Comparison of ENCODE assay signal across 8 cellular contexts in genomic region chr17:8382052-8382879, GRCh38. TPM values are rescaled to one million over a fixed set of nuclear protein-coding genes. Genes with fewer than 3 reads are reported as not detected.
DNase-seq lines count a peak whose midpoint lies in the region; ATAC-seq, FAIRE-seq and TF ChIP-seq lines count a peak whose summit lies in the region.

No MANE protein-coding gene starts in this region.

- no peak for FAIRE-seq in bronchial epithelial cell (lab: Jason Lieb, UNC)

- H3K4me3 ChIP-seq in BLaER1 treated with 17β-estradiol and CSF1 and Interleukin-3, amounts not matched to agents 10 nM and 100 nM: peak overlapping the region; percentile 75 to 98 (median 88)
- peak overlapping the region; percentile 55 for H3K4me3 ChIP-seq in bronchial epithelial cell (ENCODE audit: low read depth, low read length)
- H3K4me3 ChIP-seq in mucosa of rectum (ENCODE audit: low read length in 2 of 2): peak overlapping the region; percentile 83 to 96

- no peak for TF ChIP-seq EP300 in Ishikawa (IDR thresholded peaks at IDR 0.05; ENCODE audit: borderline replicate concordance)

- no peaks in the 10 kb centered on the region for H3K9me3 ChIP-seq in BLaER1 treated with 17β-estradiol and CSF1 and Interleukin-3, amounts not matched to agents 10 nM and 100 nM (replicated peaks in 1 of 11)
- no peaks in the 10 kb centered on the region for H3K9me3 ChIP-seq in mucosa of rectum (ENCODE audit: control insufficient read depth in 2 of 2, low read length in 2 of 2)

- TF ChIP-seq CTCF in bronchial epithelial cell (IDR thresholded peaks at IDR 0.05; ENCODE audit: insufficient read depth, low read length, severe bottlenecking): no peak

- peak overlapping the region; percentile 75 to 97 (median 92) for H3K27ac ChIP-seq in BLaER1 treated with 17β-estradiol and CSF1 and Interleukin-3, amounts not matched to agents 10 nM and 100 nM
- peak overlapping the region; percentile 62 to 94 for H3K27ac ChIP-seq in mucosa of rectum (ENCODE audit: low read depth in 2 of 2, low read length in 2 of 2)

- no peak for TF ChIP-seq RAD21 in Ishikawa (IDR thresholded peaks at IDR 0.05; ENCODE audit: low read depth)

- ATAC-seq in HG02938 (IDR thresholded peaks at IDR 0.05; ENCODE audit: unreplicated experiment): no peak
- no peak for ATAC-seq in HG03139 (IDR thresholded peaks at IDR 0.05; ENCODE audit: unreplicated experiment)
- ATAC-seq in GM18868 (IDR thresholded peaks at IDR 0.05; ENCODE audit: unreplicated experiment): no peak

- H3K27me3 ChIP-seq in BLaER1 treated with 17β-estradiol and CSF1 and Interleukin-3, amounts not matched to agents 10 nM and 100 nM: no peaks in the 10 kb centered on the region
- H3K27me3 ChIP-seq in bronchial epithelial cell (ENCODE audit: control insufficient read depth, insufficient read depth, low read length): no peaks in the 10 kb centered on the region
- no peaks in the 10 kb centered on the region for H3K27me3 ChIP-seq in mucosa of rectum (ENCODE audit: control insufficient read depth in 2 of 2, insufficient read depth in 2 of 2, low read length in 2 of 2)

- peak overlapping the region; percentile 80 to 99 (median 94) for H3K4me2 ChIP-seq in BLaER1 treated with 17β-estradiol and CSF1 and Interleukin-3, amounts not matched to agents 10 nM and 100 nM

- DNase-seq in bronchial epithelial cell (ENCODE audit: low read depth): peak; percentile 13
- no peak for DNase-seq in NCI-H2171 treated with DMSO at 0.1 percent for 48 hours (lab: John Stamatoyannopoulos, UW)

- H4K20me1 ChIP-seq in BLaER1 treated with 17β-estradiol and CSF1 and Interleukin-3, amounts not matched to agents 10 nM and 100 nM: peaks cover 45 to 55% (median 49%) of the 10 kb centered on the region in 11 experiments

- peaks cover 48 to 52% (median 50%) of the 10 kb centered on the region in 11 experiments for H3K36me3 ChIP-seq in BLaER1 treated with 17β-estradiol and CSF1 and Interleukin-3, amounts not matched to agents 10 nM and 100 nM
- H3K36me3 ChIP-seq in bronchial epithelial cell (ENCODE audit: control insufficient read depth, insufficient read depth, low read length) (peaks cover 17% of the 10 kb centered on the region), mucosa of rectum (ENCODE audit: control insufficient read depth in 2 of 2, insufficient read depth in 2 of 2, low read length in 2 of 2) (peaks cover 27 to 37% of the 10 kb centered on the region in 2 donors)

- H3K4me1 ChIP-seq in BLaER1 treated with 17β-estradiol and CSF1 and Interleukin-3, amounts not matched to agents 10 nM and 100 nM: peaks cover 57 to 70% (median 65%) of the 10 kb centered on the region in 10 experiments
- H3K4me1 ChIP-seq in mucosa of rectum (ENCODE audit: control insufficient read depth in 2 of 2, insufficient read depth in 2 of 2, low read length in 2 of 2): peaks cover 16 to 21% of the 10 kb centered on the region in 2 donors

- peak overlapping the region; percentile 84 to 98 (median 94) for H3K9ac ChIP-seq in BLaER1 treated with 17β-estradiol and CSF1 and Interleukin-3, amounts not matched to agents 10 nM and 100 nM
- H3K9ac ChIP-seq in mucosa of rectum (ENCODE audit: low read depth in 1 of 2, low read length in 2 of 2): peak overlapping the region; percentile 72 to 93

TF ChIP-seq in Ishikawa, 13 proteins besides CTCF, POLR2A, EP300 and RAD21:
- TF ChIP-seq FOXM1 (IDR thresholded peaks at IDR 0.05; ENCODE audit: borderline replicate concordance, low read depth) (no peak), CEBPB (IDR thresholded peaks at IDR 0.05) (peak; percentile 32; the same call in 1 of the 2 replicates)

RNA-seq across cellular contexts. Expression of gene RPL26, which starts 0.7 kb away (rescaled TPM):
- 6,352 and 10,136 TPM in 2 replicates for total RNA-seq in bronchial epithelial cell

RNA-seq across cellular contexts. Expression of gene RNF222, which starts 15.4 kb away (rescaled TPM):
- total RNA-seq in bronchial epithelial cell: under 0.01 and 0.38 TPM in 2 replicates

RNA-seq across cellular contexts. Expression of gene ODF4, which starts 42.6 kb away (rescaled TPM):
- not detected in 2 replicates for total RNA-seq in bronchial epithelial cell

RNA-seq across cellular contexts. Expression of gene NDEL1, which starts 53.4 kb away (rescaled TPM):
- 47.1 and 52.6 TPM in 2 replicates for total RNA-seq in bronchial epithelial cell
